10 cellular contexts compared by ENCODE assay signal in genomic region chr6:137637161-137637560, GRCh38.
DNase-seq lines count a peak whose midpoint lies in the region; ATAC-seq and TF ChIP-seq lines count a peak whose summit lies in the region.
"Had no signal": no experiment of that assay in that cellular context is flagged by ENCODE, and none has a peak within 500 bp of the region (broad histone marks: within the 10 kb centered on the region; RNA-seq: fewer than 3 reads in every experiment).

No MANE protein-coding gene starts in this region.

- peaks cover 10% of the 10 kb centered on the region for H3K27me3 Mint-ChIP-seq in HFFc6 (ENCODE audit: insufficient read depth)
- no peaks in the 10 kb centered on the region for H3K27me3 Mint-ChIP-seq in stimulated activated memory B cell treated with anti-CD40 and anti-IgM and Interleukin-4, amounts not matched to agents 10 μg/mL and 1 μg/mL and 100 μg/mL, for 72 hours

- TF ChIP-seq CTCF in HFFc6 (IDR thresholded peaks at IDR 0.05): no peak

- H3K27me3 ChIP-seq in ACC112 (ENCODE audit: insufficient read depth, low read length): no peaks in the 10 kb centered on the region
- H3K27me3 ChIP-seq: esophagus squamous epithelium had no signal

- DNase-seq in HFFc6 (peak; percentile 82), SK-MEL-5 (ENCODE audit: low read depth, low spot score) (peak; percentile 96), left ventricle myocardium superior (no peak), retina (no peak)
- DNase-seq: esophagus squamous epithelium, NCI-H524 had no signal

- H2AFZ ChIP-seq in ACC112 (ENCODE audit: low read length, unreplicated experiment): peak overlapping the region; percentile 83

- H3K27ac ChIP-seq in ACC112 (ENCODE audit: low read depth, low read length): 0 out of 2 replicates have a peak overlapping the region, but pooled peaks have one; percentile 22
- H3K27ac ChIP-seq: esophagus squamous epithelium had no signal

- in situ Hi-C loops in SK-MEL-5 (cut with HindIII; ENCODE audit: low pct_unique_long_range_greater_than_20kb, low sequenced_read_pairs): no loop called here

- H3K27ac Mint-ChIP-seq in HFFc6: no peak overlapping the region
- H3K27ac Mint-ChIP-seq in stimulated activated memory B cell treated with anti-CD40 and anti-IgM and Interleukin-4, amounts not matched to agents 10 μg/mL and 1 μg/mL and 100 μg/mL, for 72 hours: no peak overlapping the region

- no peaks in the 10 kb centered on the region for H3K36me3 Mint-ChIP-seq in HFFc6 (ENCODE audit: low read depth)
- H3K36me3 Mint-ChIP-seq in stimulated activated memory B cell treated with anti-CD40 and anti-IgM and Interleukin-4, amounts not matched to agents 10 μg/mL and 1 μg/mL and 100 μg/mL, for 72 hours: no peaks in the 10 kb centered on the region

- peak overlapping the region; percentile 18; the same call in 1 of the 2 replicates for H3K4me3 ChIP-seq in ACC112 (ENCODE audit: low read depth, low read length)
- H3K4me3 ChIP-seq: esophagus squamous epithelium had no signal

- ATAC-seq in left ventricle myocardium superior: peak; percentile 80
- no peak for ATAC-seq in HG03520 (IDR thresholded peaks at IDR 0.05; ENCODE audit: unreplicated experiment)
- no peak for ATAC-seq in GM18861 (IDR thresholded peaks at IDR 0.05; ENCODE audit: unreplicated experiment)
- ATAC-seq in stimulated activated memory B cell treated with anti-CD40 and anti-IgM and Interleukin-4, amounts not matched to agents 10 μg/mL and 1 μg/mL and 100 μg/mL, for 72 hours: no peak

- H3K79me2 ChIP-seq in ACC112 (ENCODE audit: control insufficient read depth, insufficient read depth, low read length, unreplicated experiment): no peaks in the 10 kb centered on the region

- peaks cover 12% of the 10 kb centered on the region for H3K4me1 ChIP-seq in ACC112 (ENCODE audit: control insufficient read depth, insufficient read depth, low read length, unreplicated experiment)

- peaks cover 10% of the 10 kb centered on the region; the same call in 1 of the 2 replicates for H3K4me1 Mint-ChIP-seq in HFFc6 (ENCODE audit: low read depth)
- peaks cover 15% of the 10 kb centered on the region for H3K4me1 Mint-ChIP-seq in stimulated activated memory B cell treated with anti-CD40 and anti-IgM and Interleukin-4, amounts not matched to agents 10 μg/mL and 1 μg/mL and 100 μg/mL, for 72 hours

- intact Hi-C loops in left ventricle myocardium superior (cut with micrococcal nuclease): no loop called here

- H3K36me3 ChIP-seq in ACC112 (ENCODE audit: insufficient read depth, low read length): no peaks in the 10 kb centered on the region
- H3K36me3 ChIP-seq: esophagus squamous epithelium had no signal

- no peaks in the 10 kb centered on the region for H3K9me3 Mint-ChIP-seq in HFFc6
- H3K9me3 Mint-ChIP-seq in stimulated activated memory B cell treated with anti-CD40 and anti-IgM and Interleukin-4, amounts not matched to agents 10 μg/mL and 1 μg/mL and 100 μg/mL, for 72 hours: no peaks in the 10 kb centered on the region

- H3K4me3 Mint-ChIP-seq in HFFc6: no peak overlapping the region
- no peak overlapping the region for H3K4me3 Mint-ChIP-seq in stimulated activated memory B cell treated with anti-CD40 and anti-IgM and Interleukin-4, amounts not matched to agents 10 μg/mL and 1 μg/mL and 100 μg/mL, for 72 hours

Comparison
In these comparisons a context has a peak if more than half of its experiments do, and no peak if none do; other contexts are left out.
1. DNase-seq: peak in HFFc6 (single experiment) and SK-MEL-5 (single experiment); none in left ventricle myocardium superior (single experiment) and retina (single experiment).